11 cellular contexts compared by ENCODE assay signal in the genomic region with DNA sequence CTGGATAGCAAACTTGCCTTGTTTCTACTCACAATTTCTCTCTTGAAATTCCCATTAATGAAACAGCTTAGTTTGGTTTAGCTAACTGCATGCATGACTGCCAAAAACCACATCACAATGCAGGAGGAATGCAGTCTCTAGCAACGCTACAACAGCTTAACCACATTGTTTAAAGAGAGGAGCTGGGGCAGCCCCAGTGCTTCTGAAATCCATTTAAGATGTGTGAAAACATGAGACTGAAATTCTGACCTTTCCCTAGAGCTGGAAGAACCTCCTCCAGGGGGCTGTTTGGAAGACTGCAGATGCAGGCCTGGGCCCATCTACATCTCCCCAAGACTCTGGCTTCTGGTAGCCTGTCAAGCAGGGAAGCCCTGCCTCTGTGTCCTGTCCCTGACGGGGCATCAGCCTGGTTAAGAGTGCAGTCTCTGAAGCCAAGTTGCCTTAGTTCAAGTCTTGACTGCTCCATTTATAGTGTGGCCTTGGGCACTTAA.
DNase-seq lines count a peak whose midpoint lies in the region; ATAC-seq, FAIRE-seq and TF ChIP-seq lines count a peak whose summit lies in the region.
"Had no signal": no experiment of that assay in that cellular context is flagged by ENCODE, and none has a peak within 500 bp of the region (broad histone marks: within the 10 kb centered on the region; RNA-seq: fewer than 3 reads in every experiment).

No MANE protein-coding gene starts in this region.

- H3K4me3 Mint-ChIP-seq in activated T-cell treated with anti-CD3 and anti-CD28 coated beads, Interleukin-2, amount 50 U/mL, for 24 hours: no peak overlapping the region
- H3K4me3 Mint-ChIP-seq: central memory CD8-positive, alpha-beta T cell had no signal

- 10% methylated on average over 2 of the region's 2 CpGs for WGBS in GM12878 (ENCODE audit: insufficient coverage, insufficient replicate concordance, low lambda C conversion rate, missing lambda C conversion rate)
- WGBS in adrenal gland, 4 donors: 59 to 74% (median 71%) methylated on average over 2 of the region's 2 CpGs

- in situ Hi-C loops in GM12878 (cut with MboI): no loop called here

- H3K27me3 Mint-ChIP-seq in activated T-cell treated with anti-CD3 and anti-CD28 coated beads, Interleukin-2, amount 50 U/mL, for 24 hours: no peaks in the 10 kb centered on the region
- H3K27me3 Mint-ChIP-seq: central memory CD8-positive, alpha-beta T cell had no signal

- POLR2A ChIA-PET in GM12878 (lab: Charles Lee): interaction anchor here (0.7 to 1.8 kb wide), 5 partner anchors 9 to 40 kb away, joined by 3 to 4 read pairs (median 3); no protein-coding TSS in a partner anchor

- H3K9me3 Mint-ChIP-seq in activated T-cell treated with anti-CD3 and anti-CD28 coated beads, Interleukin-2, amount 50 U/mL, for 24 hours: peaks cover 7% of the 10 kb centered on the region

- intact Hi-C loops in GM12878 (cut with micrococcal nuclease; ENCODE audit: unreplicated experiment) (loop anchor here (5.0 kb wide), 1 partner anchor 38 kb away; no protein-coding TSS in a partner anchor), adrenal gland (cut with DNase I) (no loop called here)

- no peak for TF ChIP-seq RAD21 in GM12878 (IDR thresholded peaks at IDR 0.05; ENCODE audit: insufficient read depth, low read depth, low read length)

- H3K9me3 ChIP-seq in BLaER1 treated with 17β-estradiol and CSF1 and Interleukin-3, amounts not matched to agents 10 nM and 100 nM (replicated peaks in 1 of 11): peaks cover 17 to 26% (median 20%) of the 10 kb centered on the region in 11 experiments
- H3K9me3 ChIP-seq in GM12878 (replicated peaks; ENCODE audit: control insufficient read depth, insufficient read depth, low read length) (no peaks in the 10 kb centered on the region; the same call in 2 of the 3 replicates), adrenal gland (replicated peaks in 1 of 3) (no peaks in the 10 kb centered on the region)
- H3K9me3 ChIP-seq: neutrophil had no signal

- no peak overlapping the region for H3K27ac Mint-ChIP-seq in activated T-cell treated with anti-CD3 and anti-CD28 coated beads, Interleukin-2, amount 50 U/mL, for 24 hours

- 0 out of 22 replicates have a peak overlapping the region, but pooled peaks of 2 of the 11 experiments have one; percentile 10 to 15 for H3K27ac ChIP-seq in BLaER1 treated with 17β-estradiol and CSF1 and Interleukin-3, amounts not matched to agents 10 nM and 100 nM
- H3K27ac ChIP-seq in GM12878 (ENCODE audit: control insufficient read depth, insufficient read depth) (no peak overlapping the region), adrenal gland (no peak overlapping the region)
- H3K27ac ChIP-seq: HL-60, neutrophil had no signal

- H3K4me1 ChIP-seq in BLaER1 treated with 17β-estradiol and CSF1 and Interleukin-3, amounts not matched to agents 10 nM and 100 nM: peaks cover 13 to 50% (median 42%) of the 10 kb centered on the region in 10 experiments
- H3K4me1 ChIP-seq in GM12878 (ENCODE audit: control insufficient read depth, insufficient read depth, low read length) (peaks cover 6% of the 10 kb centered on the region; the same call in 1 of the 2 replicates), adrenal gland (replicated peaks in 1 of 2) (no peaks in the 10 kb centered on the region)

- no peaks in the 10 kb centered on the region for H3K27me3 ChIP-seq in BLaER1 treated with 17β-estradiol and CSF1 and Interleukin-3, amounts not matched to agents 10 nM and 100 nM
- H3K27me3 ChIP-seq in GM12878 (replicated peaks in 1 of 2; ENCODE audit: control insufficient read depth in 2 of 2, insufficient read depth in 2 of 2, low read length in 1 of 2): no peaks in the 10 kb centered on the region
- no peaks in the 10 kb centered on the region for H3K27me3 ChIP-seq in adrenal gland
- H3K27me3 ChIP-seq: neutrophil had no signal

- CTCF ChIA-PET in GM12878 (lab: Yijun Ruan, JAX): interaction anchor here (0.8 to 1.7 kb wide), 5 partner anchors 9 to 156 kb away, joined by 3 to 6 read pairs (median 4); no protein-coding TSS in a partner anchor

- H2AFZ ChIP-seq in GM12878 (ENCODE audit: control insufficient read depth, low read depth, low read length): no peak overlapping the region

- H3K4me2 ChIP-seq in BLaER1 treated with 17β-estradiol and CSF1 and Interleukin-3, amounts not matched to agents 10 nM and 100 nM: peak overlapping the region in 10 of 11 experiments; percentile 13 to 76 (median 67); a peak in 19 of 22 replicates
- H3K4me2 ChIP-seq in GM12878 (ENCODE audit: control insufficient read depth, insufficient read depth): no peak overlapping the region; the same call in 1 of the 2 replicates

- TF ChIP-seq EP300 in GM12878 (IDR thresholded peaks at IDR 0.05; ENCODE audit: borderline replicate concordance in 1 of 2, control insufficient read depth in 1 of 2, low read depth in 2 of 2, low read length in 2 of 2): peak; percentile 70 to 78; a peak in 2 of 4 replicates

- TF ChIP-seq POLR2A in GM12878 (IDR thresholded peaks at IDR 0.05; ENCODE audit: low read depth, low read length) (no peak), adrenal gland (IDR thresholded peaks at IDR 0.05) (no peak)

- FAIRE-seq in GM12878 (lab: Jason Lieb, UNC): no peak

- peak; percentile 71 for ATAC-seq in HG02610 (IDR thresholded peaks at IDR 0.05; ENCODE audit: unreplicated experiment)
- peak; percentile 84 for ATAC-seq in GM12878
- no peak for ATAC-seq in GM19328 (IDR thresholded peaks at IDR 0.05; ENCODE audit: unreplicated experiment)

- H3K79me2 ChIP-seq in GM12878 (ENCODE audit: control insufficient read depth, insufficient read depth, low read length): no peaks in the 10 kb centered on the region

- SMC1A ChIA-PET in GM12878 (lab: Charles Lee; ENCODE audit: uncharacterized antibody, unreplicated experiment): interaction anchor here (0.7 to 1.9 kb wide), 15 partner anchors 10 to 157 kb away, joined by 3 to 12 read pairs (median 3); no protein-coding TSS in a partner anchor

- DNase-seq in GM12878 (ENCODE audit: low read depth, low spot score) (peak; percentile 50), medulla oblongata (ENCODE audit: extremely low spot score) (peak; percentile 14), adrenal gland (no peak)
- DNase-seq in activated T-cell treated with anti-CD3 and anti-CD28 coated beads, Interleukin-2, amount 50 U/mL, for 24 hours: no peak
- DNase-seq in effector CD4-positive, alpha-beta T cell: no peak

- H4K20me1 ChIP-seq in BLaER1 treated with 17β-estradiol and CSF1 and Interleukin-3, amounts not matched to agents 10 nM and 100 nM: no peaks in the 10 kb centered on the region; a peak in 1 of 22 replicates
- H4K20me1 ChIP-seq in GM12878 (ENCODE audit: control insufficient read depth, insufficient read depth): no peaks in the 10 kb centered on the region

- no TSS peak for BruUV-seq in GM12878 (replicated peaks; lab: Mats Ljungman, UMichigan)

- TF ChIP-seq CTCF in GM12878 (IDR thresholded peaks at IDR 0.05 in 2 of 3, conservative IDR thresholded peaks at IDR 0.05 in 1 of 3; ENCODE audit: control insufficient read depth in 2 of 3, extremely low read depth in 1 of 3, insufficient read depth in 1 of 3, low read depth in 3 of 3, low read length in 3 of 3): no peak
- TF ChIP-seq CTCF in adrenal gland (IDR thresholded peaks at IDR 0.05): no peak

- 0 out of 22 replicates have a peak, but pooled peaks cover 0 to 4% (median 0%) of the 10 kb centered on the region in 11 experiments for H3K36me3 ChIP-seq in BLaER1 treated with 17β-estradiol and CSF1 and Interleukin-3, amounts not matched to agents 10 nM and 100 nM
- H3K36me3 ChIP-seq in GM12878 (ENCODE audit: control insufficient read depth in 2 of 2, insufficient read depth in 2 of 2, low read length in 1 of 2) (no peaks in the 10 kb centered on the region), adrenal gland (replicated peaks in 1 of 2) (no peaks in the 10 kb centered on the region)
- H3K36me3 ChIP-seq: neutrophil had no signal

- H3K4me3 ChIP-seq in BLaER1 treated with 17β-estradiol and CSF1 and Interleukin-3, amounts not matched to agents 10 nM and 100 nM: no peak overlapping the region
- H3K4me3 ChIP-seq in GM12878 (no peak overlapping the region), adrenal gland (no peak overlapping the region)

- RAD21 ChIA-PET in GM12878 (lab: Charles Lee; ENCODE audit: unreplicated experiment): interaction anchor here (0.6 to 3.2 kb wide), 11 partner anchors 10 to 712 kb away, joined by 3 to 16 read pairs (median 3); no protein-coding TSS in a partner anchor

- peak overlapping the region in 1 of 11 experiments; percentile 40; a peak in 1 of 22 replicates for H3K9ac ChIP-seq in BLaER1 treated with 17β-estradiol and CSF1 and Interleukin-3, amounts not matched to agents 10 nM and 100 nM
- no peak overlapping the region for H3K9ac ChIP-seq in GM12878 (ENCODE audit: control insufficient read depth, insufficient read depth, low read length)

- peaks cover 6% of the 10 kb centered on the region for H3K4me1 Mint-ChIP-seq in activated T-cell treated with anti-CD3 and anti-CD28 coated beads, Interleukin-2, amount 50 U/mL, for 24 hours (ENCODE audit: low read depth)

- H3K36me3 Mint-ChIP-seq in activated T-cell treated with anti-CD3 and anti-CD28 coated beads, Interleukin-2, amount 50 U/mL, for 24 hours (ENCODE audit: low read depth): no peaks in the 10 kb centered on the region

TF ChIP-seq in GM12878, 131 proteins besides CTCF, POLR2A, EP300 and RAD21 (continues in another document):
- TF ChIP-seq, protein P1, sequence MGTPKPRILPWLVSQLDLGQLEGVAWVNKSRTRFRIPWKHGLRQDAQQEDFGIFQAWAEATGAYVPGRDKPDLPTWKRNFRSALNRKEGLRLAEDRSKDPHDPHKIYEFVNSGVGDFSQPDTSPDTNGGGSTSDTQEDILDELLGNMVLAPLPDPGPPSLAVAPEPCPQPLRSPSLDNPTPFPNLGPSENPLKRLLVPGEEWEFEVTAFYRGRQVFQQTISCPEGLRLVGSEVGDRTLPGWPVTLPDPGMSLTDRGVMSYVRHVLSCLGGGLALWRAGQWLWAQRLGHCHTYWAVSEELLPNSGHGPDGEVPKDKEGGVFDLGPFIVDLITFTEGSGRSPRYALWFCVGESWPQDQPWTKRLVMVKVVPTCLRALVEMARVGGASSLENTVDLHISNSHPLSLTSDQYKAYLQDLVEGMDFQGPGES (IDR thresholded peaks at IDR 0.05): no peak
- TF ChIP-seq IKZF2 (IDR thresholded peaks at IDR 0.05) (peak; percentile 95 to 98), STAT3 (IDR thresholded peaks at IDR 0.05; ENCODE audit: low read depth, low read length) (no peak), MYB (IDR thresholded peaks at IDR 0.05; ENCODE audit: borderline replicate concordance, low read depth, low read length) (no peak), BACH1 (IDR thresholded peaks at IDR 0.05; ENCODE audit: borderline replicate concordance) (no peak; the same call in 1 of the 2 replicates), PAX8 (IDR thresholded peaks at IDR 0.05) (no peak), NBN (IDR thresholded peaks at IDR 0.05) (0 out of 2 replicates have a peak, but pooled peaks have one; percentile 56), RCOR1 (conservative IDR thresholded peaks at IDR 0.05; ENCODE audit: low read depth, low read length) (no peak), POU2F2 (IDR thresholded peaks at IDR 0.05; ENCODE audit: borderline replicate concordance, low read depth, low read length) (peak; percentile 29; the same call in 1 of the 3 replicates), ZNF217 (IDR thresholded peaks at IDR 0.05) (no peak), KLF5 (IDR thresholded peaks at IDR 0.05; ENCODE audit: partially characterized antibody) (no peak)

Comparison
In these comparisons a context has a peak if more than half of its experiments do, and no peak if none do; other contexts are left out.
1. DNase-seq: peak in GM12878 (single experiment) and medulla oblongata (single experiment); none in adrenal gland (0 of 7), activated T-cell treated with anti-CD3 and anti-CD28 coated beads, Interleukin-2, amount 50 U/mL, for 24 hours (single experiment) and effector CD4-positive, alpha-beta T cell (single experiment).